15 cellular contexts compared by ENCODE assay signal in genomic region chr5:137332296-137332695, GRCh38.
DNase-seq lines count a peak whose midpoint lies in the region; ATAC-seq and TF ChIP-seq lines count a peak whose summit lies in the region.
"Had no signal": no experiment of that assay in that cellular context is flagged by ENCODE, and none has a peak within 500 bp of the region (broad histone marks: within the 10 kb centered on the region; RNA-seq: fewer than 3 reads in every experiment).

No MANE protein-coding gene starts in this region.

- intact Hi-C loops in left ventricle myocardium inferior (cut with micrococcal nuclease) = no loop called here

- no peak overlapping the region for H3K18ac ChIP-seq in mesenchymal stem cell (ENCODE audit: low read depth in 1 of 2, low read length in 2 of 2)

- peaks cover 17% of the 10 kb centered on the region for H3K4me1 ChIP-seq in cardiac muscle cell (ENCODE audit: low read depth)
- peaks cover 11% of the 10 kb centered on the region for H3K4me1 ChIP-seq in left ventricle myocardium inferior
- no peaks in the 10 kb centered on the region for H3K4me1 ChIP-seq in mesenchymal stem cell (ENCODE audit: control insufficient read depth, insufficient read depth, low read depth, low read length)

- H2BK15ac ChIP-seq in mesenchymal stem cell (ENCODE audit: low read depth, poor library complexity, severe bottlenecking) = no peak overlapping the region

- WGBS in mesenchymal stem cell = 72% methylated on average over 5 of the region's 6 CpGs

- H3K27ac ChIP-seq in cardiac muscle cell (no peak overlapping the region), left ventricle myocardium inferior (replicated peaks) (no peak overlapping the region), mesenchymal stem cell (ENCODE audit: low read length, poor library complexity, severe bottlenecking) (no peak overlapping the region)

- DNase-seq in Ammon's horn (ENCODE audit: low spot score) (peak; percentile 31), NCI-H526 treated with DMSO at 0.1 percent for 48 hours (lab: John Stamatoyannopoulos, UW) (peak; percentile 90), cardiac muscle cell (ENCODE audit: low read depth in 1 of 2, low spot score in 1 of 2) (peak; percentile 12 to 68), left ventricle myocardium inferior (peak; percentile 18), mesenchymal stem cell (no peak)
- no peak for DNase-seq in activated CD8-positive, alpha-beta memory T cell treated with anti-CD3 and anti-CD28 coated beads for 24 hours
- DNase-seq: ACHN; Calu3; CD4-positive, alpha-beta T cell; DMS 273 treated with DMSO at 0.1 percent for 48 hours; H7 had no signal

- H3K9ac ChIP-seq in mesenchymal stem cell (ENCODE audit: low read length) = no peak overlapping the region

- no peak overlapping the region for H2BK12ac ChIP-seq in mesenchymal stem cell (ENCODE audit: low read length in 2 of 2)

- H2AK5ac ChIP-seq in mesenchymal stem cell (ENCODE audit: low read length, severe bottlenecking) = no peak overlapping the region

- no peak overlapping the region for H4K8ac ChIP-seq in mesenchymal stem cell (ENCODE audit: low read length)

- no peak overlapping the region for H3K14ac ChIP-seq in mesenchymal stem cell (ENCODE audit: low read length in 2 of 2)

- H3K9me3 ChIP-seq in cardiac muscle cell (ENCODE audit: low read depth) (no peaks in the 10 kb centered on the region), left ventricle myocardium inferior (replicated peaks) (no peaks in the 10 kb centered on the region), mesenchymal stem cell (ENCODE audit: control insufficient read depth, low read length) (no peaks in the 10 kb centered on the region)

- H3K36me3 ChIP-seq in cardiac muscle cell (no peaks in the 10 kb centered on the region), left ventricle myocardium inferior (no peaks in the 10 kb centered on the region), mesenchymal stem cell (ENCODE audit: control insufficient read depth in 1 of 2, insufficient read depth in 2 of 2, low read depth in 1 of 2, low read length in 2 of 2) (no peaks in the 10 kb centered on the region)

- no peaks in the 10 kb centered on the region for H3K27me3 ChIP-seq in cardiac muscle cell
- peaks cover 17% of the 10 kb centered on the region for H3K27me3 ChIP-seq in left ventricle myocardium inferior (ENCODE audit: low read depth)
- H3K27me3 ChIP-seq in mesenchymal stem cell (ENCODE audit: control insufficient read depth in 1 of 2, insufficient read depth in 1 of 2, low read length in 2 of 2) = peaks cover 0 to 7% of the 10 kb centered on the region in 2 experiments

- no peak overlapping the region for H3K4ac ChIP-seq in mesenchymal stem cell (ENCODE audit: low read depth in 1 of 2, low read length in 2 of 2)

- H3K79me1 ChIP-seq in mesenchymal stem cell (replicated peaks; ENCODE audit: low read length, poor library complexity, severe bottlenecking) = no peaks in the 10 kb centered on the region

- H3K4me3 ChIP-seq in cardiac muscle cell (no peak overlapping the region), left ventricle myocardium inferior (no peak overlapping the region), mesenchymal stem cell (ENCODE audit: insufficient read depth in 1 of 2, low read depth in 1 of 2, low read length in 2 of 2) (no peak overlapping the region)
- H3K4me3 ChIP-seq: GM12878, GM23338 had no signal

- no peak for ATAC-seq in HG02763 (IDR thresholded peaks at IDR 0.05; ENCODE audit: unreplicated experiment)
- ATAC-seq in HG03378 (IDR thresholded peaks at IDR 0.05; ENCODE audit: unreplicated experiment) = no peak
- ATAC-seq: GM12878, GM23338 had no signal

- no peak overlapping the region for H2BK120ac ChIP-seq in mesenchymal stem cell (ENCODE audit: low read depth, low read length)

- no peak overlapping the region for H2BK5ac ChIP-seq in mesenchymal stem cell (ENCODE audit: low read depth, low read length, poor library complexity, severe bottlenecking)

- H3K4me2 ChIP-seq in mesenchymal stem cell (ENCODE audit: low read length, poor library complexity, severe bottlenecking) = no peak overlapping the region
- H3K4me2 ChIP-seq: GM23338 had no signal

- H4K91ac ChIP-seq in mesenchymal stem cell (ENCODE audit: low read length) = no peak overlapping the region

- no peak overlapping the region for H3K23ac ChIP-seq in mesenchymal stem cell (ENCODE audit: low read length in 2 of 2)

- H2AFZ ChIP-seq in mesenchymal stem cell (ENCODE audit: low read depth, low read length) = no peak overlapping the region
- H2AFZ ChIP-seq: GM23338 had no signal

- no peak for TF ChIP-seq CTCF in cardiac muscle cell (IDR thresholded peaks at IDR 0.05; ENCODE audit: low read depth, low read length)
- no peak for TF ChIP-seq CTCF in left ventricle myocardium inferior (IDR thresholded peaks at IDR 0.05; ENCODE audit: borderline replicate concordance)

Comparison
In these comparisons a context has a peak if more than half of its experiments do, and no peak if none do; other contexts are left out.
1. DNase-seq: peak in Ammon's horn (single experiment), NCI-H526 treated with DMSO at 0.1 percent for 48 hours (single experiment), cardiac muscle cell (2 of 2) and left ventricle myocardium inferior (single experiment); none in activated CD8-positive, alpha-beta memory T cell treated with anti-CD3 and anti-CD28 coated beads for 24 hours (single experiment) and mesenchymal stem cell (single experiment).